In genomic region chr6:167533851-167534250, GRCh38 we compare ENCODE assay signal across 16 cellular contexts.
DNase-seq lines count a peak whose midpoint lies in the region; ATAC-seq, FAIRE-seq and TF ChIP-seq lines count a peak whose summit lies in the region.
"Had no signal": no experiment of that assay in that cellular context is flagged by ENCODE, and none has a peak within 500 bp of the region (broad histone marks: within the 10 kb centered on the region; RNA-seq: fewer than 3 reads in every experiment).

No MANE protein-coding gene starts in this region.

- no peak for TF ChIP-seq EP300 in suprapubic skin (IDR thresholded peaks at IDR 0.05)

- 14 to 40% (median 29%) methylated on average over 5 of the region's 5 CpGs for WGBS in small intestine, 3 donors
- WGBS in suprapubic skin, result 44% methylated on average over 5 of the region's 5 CpGs

- H3K27me3 ChIP-seq in BLaER1 treated with 17β-estradiol and CSF1 and Interleukin-3, amounts not matched to agents 10 nM and 100 nM, result no peaks in the 10 kb centered on the region
- H3K27me3 ChIP-seq in small intestine (ENCODE audit: control insufficient read depth in 2 of 2, insufficient read depth in 2 of 2, low read length in 2 of 2) (no peaks in the 10 kb centered on the region), suprapubic skin (peaks cover 7% of the 10 kb centered on the region)

- H3K36me3 ChIP-seq in BLaER1 treated with 17β-estradiol and CSF1 and Interleukin-3, amounts not matched to agents 10 nM and 100 nM, result no peaks in the 10 kb centered on the region
- H3K36me3 ChIP-seq in small intestine (ENCODE audit: control insufficient read depth in 2 of 2, insufficient read depth in 2 of 2, low read length in 2 of 2), result no peaks in the 10 kb centered on the region
- H3K36me3 ChIP-seq in suprapubic skin, result no peaks in the 10 kb centered on the region
- H3K36me3 ChIP-seq: HAP-1 had no signal

- no peak for TF ChIP-seq CTCF in suprapubic skin (IDR thresholded peaks at IDR 0.05)

- ATAC-seq in left lobe of liver, result peak; percentile 84
- ATAC-seq: CD8-positive, alpha-beta T cell; K562 had no signal

- no peak overlapping the region for H3K9ac ChIP-seq in BLaER1 treated with 17β-estradiol and CSF1 and Interleukin-3, amounts not matched to agents 10 nM and 100 nM

- H3K27ac ChIP-seq in BLaER1 treated with 17β-estradiol and CSF1 and Interleukin-3, amounts not matched to agents 10 nM and 100 nM, result peak overlapping the region in 1 of 11 experiments; percentile 26; a peak in 1 of 22 replicates
- H3K27ac ChIP-seq in small intestine (ENCODE audit: low read depth in 1 of 2, low read length in 1 of 2) (no peak overlapping the region), suprapubic skin (no peak overlapping the region)

- no peak for TF ChIP-seq POLR2A in suprapubic skin (IDR thresholded peaks at IDR 0.05)

- DNase-seq in NCI-H526 (lab: John Stamatoyannopoulos, UW), result peak; percentile 28 to 65
- no peak for DNase-seq in left lobe of liver (ENCODE audit: low spot score)
- peak; percentile 54 for DNase-seq in small intestine
- DNase-seq in DMS53 (lab: John Stamatoyannopoulos, UW), result no peak
- DNase-seq in suprapubic skin (ENCODE audit: low spot score in 2 of 2), result no peak
- DNase-seq in 8988T, result no peak
- DNase-seq: CD8-positive, alpha-beta T cell; COR-L47; Karpas-422 had no signal

- peaks cover 13 to 40% (median 35%) of the 10 kb centered on the region in 10 experiments for H3K4me1 ChIP-seq in BLaER1 treated with 17β-estradiol and CSF1 and Interleukin-3, amounts not matched to agents 10 nM and 100 nM
- H3K4me1 ChIP-seq in small intestine (ENCODE audit: control insufficient read depth in 2 of 2, insufficient read depth in 1 of 2, low read depth in 1 of 2, low read length in 1 of 2) (no peaks in the 10 kb centered on the region), suprapubic skin (no peaks in the 10 kb centered on the region)

- H4K20me1 ChIP-seq in BLaER1 treated with 17β-estradiol and CSF1 and Interleukin-3, amounts not matched to agents 10 nM and 100 nM, result no peaks in the 10 kb centered on the region

- no peak for FAIRE-seq in small intestine (lab: Jason Lieb, UNC)
- FAIRE-seq: A204.1, D721Med, GM18507, H1, K562 had no signal

- H3K4me3 ChIP-seq in BLaER1 treated with 17β-estradiol and CSF1 and Interleukin-3, amounts not matched to agents 10 nM and 100 nM, result no peak overlapping the region
- H3K4me3 ChIP-seq in small intestine (ENCODE audit: low read depth in 1 of 2, low read length in 2 of 2), result no peak overlapping the region
- no peak overlapping the region for H3K4me3 ChIP-seq in suprapubic skin
- H3K4me3 ChIP-seq: HAP-1, K562 had no signal

- H3K9me3 ChIP-seq in BLaER1 treated with 17β-estradiol and CSF1 and Interleukin-3, amounts not matched to agents 10 nM and 100 nM (replicated peaks in 1 of 11), result peaks cover 10 to 26% (median 17%) of the 10 kb centered on the region in 11 experiments; a peak in 20 of 22 replicates
- H3K9me3 ChIP-seq in small intestine (ENCODE audit: control insufficient read depth, low read depth) (no peaks in the 10 kb centered on the region), suprapubic skin (no peaks in the 10 kb centered on the region)
- H3K9me3 ChIP-seq: HAP-1 had no signal

- H3K4me2 ChIP-seq in BLaER1 treated with 17β-estradiol and CSF1 and Interleukin-3, amounts not matched to agents 10 nM and 100 nM, result peak overlapping the region; percentile 8 to 62 (median 26); a peak in 19 of 22 replicates

Comparison
In these comparisons a context has a peak if more than half of its experiments do, and no peak if none do; other contexts are left out.
1. DNase-seq: peak in NCI-H526 (2 of 2) and small intestine (single experiment); none in left lobe of liver (single experiment), DMS53 (single experiment), suprapubic skin (0 of 2) and 8988T (single experiment).